In genomic region chr9:69181908-69182353, GRCh38 we compare ENCODE assay signal across 9 cellular contexts. TPM values are rescaled to one million over a fixed set of nuclear protein-coding genes. Genes with fewer than 3 reads are reported as not detected.
DNase-seq lines count a peak whose midpoint lies in the region; ATAC-seq, FAIRE-seq and TF ChIP-seq lines count a peak whose summit lies in the region.
"Had no signal": no experiment of that assay in that cellular context is flagged by ENCODE, and none has a peak within 500 bp of the region (broad histone marks: within the 10 kb centered on the region; RNA-seq: fewer than 3 reads in every experiment).

No MANE protein-coding gene starts in this region.

- H4K20me1 ChIP-seq in HepG2 (ENCODE audit: insufficient read depth, low read length), result peaks cover 28% of the 10 kb centered on the region

- TF ChIP-seq EP300 in HepG2 (IDR thresholded peaks at IDR 0.05; ENCODE audit: low read depth in 2 of 2, low read length in 2 of 2) (no peak), HepG2 (CRISPR knock-in tag; IDR thresholded peaks at IDR 0.05; ENCODE audit: borderline replicate concordance) (no peak)

- H2AFZ ChIP-seq in HepG2 (ENCODE audit: low read length), result no peak overlapping the region

- FAIRE-seq in HepG2 (lab: Jason Lieb, UNC), result no peak

- no peak overlapping the region for H3K4me3 ChIP-seq in ascending aorta
- H3K4me3 ChIP-seq in HepG2 (replicated peaks in 1 of 3; ENCODE audit: insufficient read depth in 1 of 3, low read depth in 2 of 3, low read length in 3 of 3), result no peak overlapping the region

- peaks cover 86% of the 10 kb centered on the region for H3K79me2 ChIP-seq in HepG2 (ENCODE audit: insufficient read depth, low read length)

- peak overlapping the region; percentile 8 for H3K27ac Mint-ChIP-seq in activated CD4-positive, alpha-beta memory T cell treated with anti-CD3 and anti-CD28 coated beads, Interleukin-2, amount 10 ng/mL, durations not matched to agents 7 days and 5 days
- H3K27ac Mint-ChIP-seq in activated CD4-positive, alpha-beta memory T cell treated with anti-CD3 and anti-CD28 coated beads for 36 hours, result no peak overlapping the region
- peak overlapping the region; percentile 88 for H3K27ac Mint-ChIP-seq in type B pancreatic cell

- no peak overlapping the region for H3K4me2 ChIP-seq in HepG2 (ENCODE audit: low read depth, low read length)

- no peaks in the 10 kb centered on the region for H3K9me3 Mint-ChIP-seq in activated CD4-positive, alpha-beta memory T cell treated with anti-CD3 and anti-CD28 coated beads, Interleukin-2, amount 10 ng/mL, durations not matched to agents 7 days and 5 days
- no peaks in the 10 kb centered on the region for H3K9me3 Mint-ChIP-seq in activated CD4-positive, alpha-beta memory T cell treated with anti-CD3 and anti-CD28 coated beads for 36 hours
- H3K9me3 Mint-ChIP-seq in type B pancreatic cell, result no peaks in the 10 kb centered on the region

- H3K27ac ChIP-seq in ascending aorta (peak overlapping the region; percentile 77 to 80), HepG2 (ENCODE audit: extremely low read length, insufficient read depth, low read length) (peak overlapping the region; percentile 43)
- H3K27ac ChIP-seq: VCaP had no signal

- no peak for TF ChIP-seq POLR2A in HepG2 (IDR thresholded peaks at IDR 0.05; ENCODE audit: insufficient read depth in 1 of 2, low read depth in 2 of 2, low read length in 2 of 2)

- no peaks in the 10 kb centered on the region for H3K27me3 Mint-ChIP-seq in activated CD4-positive, alpha-beta memory T cell treated with anti-CD3 and anti-CD28 coated beads, Interleukin-2, amount 10 ng/mL, durations not matched to agents 7 days and 5 days
- no peaks in the 10 kb centered on the region for H3K27me3 Mint-ChIP-seq in activated CD4-positive, alpha-beta memory T cell treated with anti-CD3 and anti-CD28 coated beads for 36 hours
- no peaks in the 10 kb centered on the region for H3K27me3 Mint-ChIP-seq in type B pancreatic cell

- POLR2A ChIA-PET in activated CD4-positive, alpha-beta memory T cell treated with anti-CD3 and anti-CD28 coated beads, Interleukin-2, amount 10 ng/mL, durations not matched to agents 7 days and 5 days (lab: Charles Lee), result interaction anchor here (2.1 to 2.3 kb wide), 2 partner anchors 13 to 60 kb away, joined by 7 to 23 read pairs; no protein-coding TSS in a partner anchor
- POLR2A ChIA-PET in activated CD4-positive, alpha-beta memory T cell treated with anti-CD3 and anti-CD28 coated beads for 36 hours (lab: Charles Lee), result no interaction called here
- POLR2A ChIA-PET in HepG2 (lab: Yijun Ruan, JAX), result interaction anchor here (2.1 to 5.5 kb wide), 2 partner anchors 7 to 60 kb away, joined by 16 to 97 read pairs; no protein-coding TSS in a partner anchor

- TF ChIP-seq CTCF in ascending aorta (IDR thresholded peaks at IDR 0.05) (no peak), HepG2 (CRISPR knock-in tag; IDR thresholded peaks at IDR 0.05) (no peak), type B pancreatic cell (conservative IDR thresholded peaks at IDR 0.05) (no peak)

- in situ Hi-C loops in HepG2 (cut with HindIII; ENCODE audit: extremely low pct_ligation_motif_present, low pct_unique_long_range_greater_than_20kb), result no loop called here

- peaks cover 25% of the 10 kb centered on the region for H3K36me3 Mint-ChIP-seq in activated CD4-positive, alpha-beta memory T cell treated with anti-CD3 and anti-CD28 coated beads, Interleukin-2, amount 10 ng/mL, durations not matched to agents 7 days and 5 days (ENCODE audit: low read depth)
- H3K36me3 Mint-ChIP-seq in activated CD4-positive, alpha-beta memory T cell treated with anti-CD3 and anti-CD28 coated beads for 36 hours, result no peaks in the 10 kb centered on the region
- peaks cover 15% of the 10 kb centered on the region for H3K36me3 Mint-ChIP-seq in type B pancreatic cell

- H3K9me3 ChIP-seq in ascending aorta (no peaks in the 10 kb centered on the region), HepG2 (ENCODE audit: low read length) (no peaks in the 10 kb centered on the region)

- no peak overlapping the region for H3K4me3 Mint-ChIP-seq in activated CD4-positive, alpha-beta memory T cell treated with anti-CD3 and anti-CD28 coated beads, Interleukin-2, amount 10 ng/mL, durations not matched to agents 7 days and 5 days
- no peak overlapping the region for H3K4me3 Mint-ChIP-seq in activated CD4-positive, alpha-beta memory T cell treated with anti-CD3 and anti-CD28 coated beads for 36 hours
- H3K4me3 Mint-ChIP-seq in type B pancreatic cell, result peak overlapping the region; percentile 38

- TF ChIP-seq RAD21 in HepG2 (CRISPR knock-in tag; IDR thresholded peaks at IDR 0.05), result no peak

- CTCF ChIA-PET in activated CD4-positive, alpha-beta memory T cell treated with anti-CD3 and anti-CD28 coated beads, Interleukin-2, amount 10 ng/mL, durations not matched to agents 7 days and 5 days (lab: Charles Lee), result interaction anchor here (0.8 to 7.9 kb wide), 7 partner anchors 11 to 614 kb away, joined by 3 to 104 read pairs (median 3); partner anchors contain the start of gene FXN
- CTCF ChIA-PET in activated CD4-positive, alpha-beta memory T cell treated with anti-CD3 and anti-CD28 coated beads for 36 hours (lab: Charles Lee), result interaction anchor here (0.7 to 2.9 kb wide), 4 partner anchors 11 to 147 kb away, joined by 3 to 23 read pairs (median 4); no protein-coding TSS in a partner anchor
- CTCF ChIA-PET in HepG2 (lab: Yijun Ruan, JAX; ENCODE audit: low intra/inter-chr PET ratio, low total read pairs), result no interaction called here

- ATAC-seq in HepG2, result no peak
- ATAC-seq in HG02852 (IDR thresholded peaks at IDR 0.05; ENCODE audit: unreplicated experiment), result no peak
- ATAC-seq in HG03378 (IDR thresholded peaks at IDR 0.05; ENCODE audit: unreplicated experiment), result no peak

- no peak overlapping the region; the same call in 1 of the 2 replicates for H3K9ac ChIP-seq in HepG2 (ENCODE audit: insufficient read depth, low read depth, low read length)

- no TSS peak for BruUV-seq in HepG2 (replicated peaks; lab: Mats Ljungman, UMichigan)

- intact Hi-C loops in activated CD4-positive, alpha-beta memory T cell treated with anti-CD3 and anti-CD28 coated beads for 36 hours (cut with micrococcal nuclease), result no loop called here
- intact Hi-C loops in ascending aorta (cut with DNase I), result loop anchor here (10.0 kb wide), 2 partner anchors 407 to 1233 kb away; partner anchors contain the start of gene KLF9
- intact Hi-C loops in HepG2 (cut with micrococcal nuclease; ENCODE audit: unreplicated experiment), result no loop called here

- H3K36me3 ChIP-seq in ascending aorta (no peaks in the 10 kb centered on the region), HepG2 (replicated peaks in 1 of 2; ENCODE audit: control insufficient read depth in 1 of 2, insufficient read depth in 2 of 2, low read length in 2 of 2) (peaks cover 4 to 21% of the 10 kb centered on the region in 2 experiments; a peak in 3 of 5 replicates)

- no peak for DNase-seq in activated CD4-positive, alpha-beta memory T cell treated with anti-CD3 and anti-CD28 coated beads, Interleukin-2, amount 10 ng/mL, durations not matched to agents 7 days and 5 days
- no peak for DNase-seq in activated CD4-positive, alpha-beta memory T cell treated with anti-CD3 and anti-CD28 coated beads for 36 hours
- DNase-seq in ascending aorta (ENCODE audit: low spot score in 2 of 2) (no peak), HepG2 (ENCODE audit: low spot score) (no peak), type B pancreatic cell (ENCODE audit: extremely low spot score, unreplicated experiment) (no peak), NCI-H774 (lab: John Stamatoyannopoulos, UW) (no peak)

- peaks cover 6 to 36% of the 10 kb centered on the region in 2 donors for H3K4me1 ChIP-seq in ascending aorta
- H3K4me1 ChIP-seq in HepG2 (ENCODE audit: insufficient read depth, low read length), result peaks cover 99% of the 10 kb centered on the region

- peaks cover 62% of the 10 kb centered on the region for H3K4me1 Mint-ChIP-seq in activated CD4-positive, alpha-beta memory T cell treated with anti-CD3 and anti-CD28 coated beads, Interleukin-2, amount 10 ng/mL, durations not matched to agents 7 days and 5 days
- H3K4me1 Mint-ChIP-seq in activated CD4-positive, alpha-beta memory T cell treated with anti-CD3 and anti-CD28 coated beads for 36 hours (ENCODE audit: low read depth), result peaks cover 46% of the 10 kb centered on the region
- peaks cover 45% of the 10 kb centered on the region for H3K4me1 Mint-ChIP-seq in type B pancreatic cell (ENCODE audit: unreplicated experiment)

- WGBS in HepG2 (ENCODE audit: low lambda C conversion rate), result 85% methylated on average over 4 of the region's 4 CpGs

- H3K27me3 ChIP-seq in ascending aorta, result no peaks in the 10 kb centered on the region
- no peaks in the 10 kb centered on the region for H3K27me3 ChIP-seq in HepG2 (ENCODE audit: control insufficient read depth in 1 of 2, insufficient read depth in 2 of 2, low read length in 2 of 2)

RNA-seq across cellular contexts. Expression of gene TJP2, which starts 7.9 kb away (rescaled TPM):
- total RNA-seq in activated CD4-positive, alpha-beta memory T cell treated with anti-CD3 and anti-CD28 coated beads, Interleukin-2, amount 10 ng/mL, durations not matched to agents 7 days and 5 days, result 10 to 100 TPM; 37.2 to 37.9 TPM
- total RNA-seq in activated CD4-positive, alpha-beta memory T cell treated with anti-CD3 and anti-CD28 coated beads for 36 hours, result 10 to 100 TPM; 12.9 to 15.3 TPM
- total RNA-seq in ascending aorta (154 TPM), HepG2 (2016; rRNA removed; fragmentation: Illumina TruSeq; extraction: Trizol) (110 and 135 TPM in 2 replicates), type B pancreatic cell (ENCODE audit: low replicate concordance) (85.2 and 187 TPM in 2 replicates)
- 19.7 and 22.7 TPM in 2 replicates for total RNA-seq in HepG2 (2016; cell fraction: cytosol; rRNA removed; fragmentation: Illumina TruSeq; extraction: Trizol; ENCODE audit: low read depth)
- total RNA-seq in HepG2 (2016; cell fraction: insoluble cytoplasmic fraction; rRNA removed; fragmentation: Illumina TruSeq; extraction: Trizol), result 109 and 122 TPM in 2 replicates
- 29.6 and 31.5 TPM in 2 replicates for total RNA-seq in HepG2 (2016; cell fraction: membrane; rRNA removed; fragmentation: Illumina TruSeq; extraction: Trizol)
- total RNA-seq in HepG2 (2016; cell fraction: nucleus; rRNA removed; fragmentation: Illumina TruSeq; extraction: Trizol), result 104 and 120 TPM in 2 replicates
- 109 and 112 TPM in 2 replicates for polyA plus RNA-seq in HepG2 (2011; rRNA removed)
- polyA plus RNA-seq in HepG2 (2011; cell fraction: cytosol; rRNA removed), result 71.5 and 85.0 TPM in 2 replicates
- polyA plus RNA-seq in HepG2 (2011; cell fraction: nucleus; rRNA removed), result 238 and 261 TPM in 2 replicates
- 110 and 201 TPM in 2 replicates for polyA plus RNA-seq in HepG2 (2012)
- 3.9 and 4.9 TPM in 2 replicates for polyA plus RNA-seq in HepG2 (2016; cell fraction: cytosol; fragmentation: Illumina TruSeq; extraction: Trizol; ENCODE audit: low read depth)
- 110 and 122 TPM in 2 replicates for polyA plus RNA-seq in HepG2 (2016; cell fraction: insoluble cytoplasmic fraction; fragmentation: Illumina TruSeq; extraction: Trizol; ENCODE audit: low read depth)
- 11.6 and 12.9 TPM in 2 replicates for polyA plus RNA-seq in HepG2 (2016; cell fraction: membrane; fragmentation: Illumina TruSeq; extraction: Trizol; ENCODE audit: low read depth)
- polyA plus RNA-seq in HepG2 (2016; cell fraction: nucleus; fragmentation: Illumina TruSeq; extraction: Trizol; ENCODE audit: insufficient read depth, low read depth), result 155 and 164 TPM in 2 replicates
- 13.0 and 80.7 TPM in 2 replicates for polyA minus RNA-seq in HepG2 (2011; rRNA and poly(A)+ RNA removed; ENCODE audit: low replicate concordance)
- polyA minus RNA-seq in HepG2 (2011; cell fraction: cytosol; rRNA and poly(A)+ RNA removed), result 99.2 and 104 TPM in 2 replicates
- 157 and 183 TPM in 2 replicates for polyA minus RNA-seq in HepG2 (2011; cell fraction: nucleus; rRNA and poly(A)+ RNA removed)
